9 cellular contexts compared by ENCODE assay signal in the genomic region with DNA sequence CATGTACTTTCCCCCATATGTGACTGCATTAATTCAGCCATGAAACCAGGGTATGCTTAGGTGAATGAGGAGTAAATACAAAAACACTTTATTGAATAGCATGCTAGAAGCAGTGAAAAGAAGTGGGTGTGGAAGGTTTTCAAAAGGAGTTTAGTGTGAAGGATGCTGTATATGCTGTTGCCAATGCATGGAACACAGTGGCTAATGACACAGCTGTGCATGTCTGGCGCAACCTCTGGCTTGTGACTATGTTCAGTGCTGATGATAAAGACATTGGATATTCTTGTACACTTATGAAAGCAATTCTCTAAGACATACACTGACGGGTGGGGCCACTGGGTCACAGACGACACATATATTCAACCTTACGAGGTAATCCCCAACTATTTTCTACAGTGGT. TPM values are rescaled to one million over a fixed set of nuclear protein-coding genes. Genes with fewer than 3 reads are reported as not detected.
DNase-seq lines count a peak whose midpoint lies in the region; ATAC-seq and TF ChIP-seq lines count a peak whose summit lies in the region.
"Had no signal": no experiment of that assay in that cellular context is flagged by ENCODE, and none has a peak within 500 bp of the region (broad histone marks: within the 10 kb centered on the region; RNA-seq: fewer than 3 reads in every experiment).

No MANE protein-coding gene starts in this region.

- H3K27ac ChIP-seq in thyroid gland = no peak overlapping the region

- no peaks in the 10 kb centered on the region for H3K4me1 ChIP-seq in thyroid gland

- no peaks in the 10 kb centered on the region for H3K27me3 ChIP-seq in thyroid gland

- TF ChIP-seq POLR2A in thyroid gland (IDR thresholded peaks at IDR 0.05) = no peak

- intact Hi-C loops in thyroid gland (cut with DNase I) = no loop called here

- peak; percentile 36 for ATAC-seq in GM19023 (IDR thresholded peaks at IDR 0.05; ENCODE audit: unreplicated experiment)
- ATAC-seq in GM21786 (IDR thresholded peaks at IDR 0.05; ENCODE audit: unreplicated experiment) = peak; percentile 14
- peak; percentile 20 for ATAC-seq in HG03558 (IDR thresholded peaks at IDR 0.05; ENCODE audit: extremely low read depth, unreplicated experiment)

- H3K9me3 ChIP-seq in thyroid gland = no peaks in the 10 kb centered on the region

- H3K36me3 ChIP-seq in thyroid gland = no peaks in the 10 kb centered on the region

- in situ Hi-C loops in KBM-7 (cut with MboI; ENCODE audit: low pct_unique_long_range_greater_than_20kb, low sequenced_read_pairs) = no loop called here

- H3K4me3 ChIP-seq in fibroblast of pulmonary artery (replicated peaks; ENCODE audit: low read depth, low read length) (no peak overlapping the region), thyroid gland (replicated peaks in 1 of 3) (no peak overlapping the region)

- TF ChIP-seq CTCF in fibroblast of pulmonary artery (IDR thresholded peaks at IDR 0.05; ENCODE audit: low read length, missing control alignments) = no peak
- TF ChIP-seq CTCF in thyroid gland (IDR thresholded peaks at IDR 0.05) = no peak

- DNase-seq in fibroblast of pulmonary artery (ENCODE audit: low read depth) = peak; percentile 31
- no peak for DNase-seq in KBM-7
- DNase-seq in thyroid gland = no peak
- DNase-seq in GM19240 (ENCODE audit: insufficient read length, low spot score) = no peak
- DNase-seq: NCI-H526 treated with DMSO at 0.1 percent for 48 hours had no signal

- 81 to 93% methylated on average over 4 of the region's 4 CpGs for WGBS in thyroid gland, 2 donors

RNA-seq across cellular contexts. Expression of gene SOX21, which starts 55.2 kb away (rescaled TPM):
- under 1 TPM in 2 of 4 donors, not detected in 2; 0.20 to 0.22 TPM for total RNA-seq in thyroid gland
- total RNA-seq: omental fat pad had no signal

RNA-seq across cellular contexts. Expression of gene GPR180, which starts 55.5 kb away (rescaled TPM):
- total RNA-seq in thyroid gland = 10 to 100 TPM; 10.4 to 13.3 (median 10.9) TPM
